Comparison of ENCODE assay signal across 11 cellular contexts in genomic region chr6:90008908-90009501, GRCh38.
DNase-seq lines count a peak whose midpoint lies in the region; ATAC-seq, FAIRE-seq and TF ChIP-seq lines count a peak whose summit lies in the region.
"Had no signal": no experiment of that assay in that cellular context is flagged by ENCODE, and none has a peak within 500 bp of the region (broad histone marks: within the 10 kb centered on the region; RNA-seq: fewer than 3 reads in every experiment).

No MANE protein-coding gene starts in this region.

- CTCF ChIA-PET in CD4-positive, alpha-beta memory T cell (lab: Charles Lee; ENCODE audit: partially characterized antibody): interaction anchor here (0.6 kb wide), 2 partner anchors 69 to 420 kb away, joined by 3 read pairs; no protein-coding TSS in a partner anchor

- peak overlapping the region; percentile 72 for H2AFZ ChIP-seq in keratinocyte (ENCODE audit: control insufficient read depth, low read length)

- H3K4me3 ChIP-seq in CD4-positive, alpha-beta memory T cell (ENCODE audit: low read length in 2 of 2): no peak overlapping the region
- H3K4me3 ChIP-seq in keratinocyte (ENCODE audit: control insufficient read depth in 2 of 3, extremely low read depth in 1 of 3, insufficient read depth in 2 of 3, low read depth in 1 of 3, low read length in 3 of 3) (no peak overlapping the region), lower leg skin (ENCODE audit: low read depth, poor library complexity, severe bottlenecking) (no peak overlapping the region)

- H3K4me1 Mint-ChIP-seq in CD4-positive, alpha-beta memory T cell: peaks cover 14 to 32% (median 23%) of the 10 kb centered on the region in 4 donors

- peak overlapping the region in 5 of 7 donors; percentile 2 to 68 (median 33) for H3K27ac Mint-ChIP-seq in CD4-positive, alpha-beta memory T cell

- H3K4me2 ChIP-seq in keratinocyte (ENCODE audit: control insufficient read depth, extremely low read depth, insufficient read depth, low read depth, low read length): peak overlapping the region; percentile 41

- H4K20me1 ChIP-seq in keratinocyte (ENCODE audit: control insufficient read depth, extremely low read depth, insufficient read depth, low read length): no peaks in the 10 kb centered on the region

- H3K4me1 ChIP-seq in CD4-positive, alpha-beta memory T cell (ENCODE audit: insufficient read depth, low read length): no peaks in the 10 kb centered on the region
- H3K4me1 ChIP-seq in keratinocyte (ENCODE audit: control insufficient read depth, extremely low read depth, insufficient read depth, low read length): peaks cover 12% of the 10 kb centered on the region

- no peaks in the 10 kb centered on the region for H3K9me3 Mint-ChIP-seq in CD4-positive, alpha-beta memory T cell

- 57 to 58% methylated on average over 1 of the region's 1 CpG for WGBS in lower leg skin, 2 donors

- H3K9me1 ChIP-seq in keratinocyte (ENCODE audit: control insufficient read depth, extremely low read depth, insufficient read depth, low read length): no peaks in the 10 kb centered on the region

- H3K36me3 ChIP-seq in CD4-positive, alpha-beta memory T cell (ENCODE audit: insufficient read depth, low read length): peaks cover 15% of the 10 kb centered on the region
- H3K36me3 ChIP-seq in keratinocyte (ENCODE audit: control insufficient read depth in 2 of 2, extremely low read depth in 1 of 2, insufficient read depth in 2 of 2, low read length in 2 of 2): no peaks in the 10 kb centered on the region

- no peaks in the 10 kb centered on the region for H3K27me3 ChIP-seq in CD4-positive, alpha-beta memory T cell (ENCODE audit: insufficient read depth, low read length)
- H3K27me3 ChIP-seq in keratinocyte (ENCODE audit: control insufficient read depth, extremely low read depth, insufficient read depth, low read length): no peaks in the 10 kb centered on the region

- DNase-seq in CD4-positive, alpha-beta memory T cell: no peak
- peak; percentile 28 for DNase-seq in HCEC 1CT
- DNase-seq in keratinocyte (ENCODE audit: low read depth, low spot score): no peak
- no peak for DNase-seq in lower leg skin (ENCODE audit: low spot score in 2 of 2)
- DNase-seq in left cardiac atrium: no peak
- no peak for DNase-seq in NCI-H1694 treated with DMSO at 0.1 percent for 48 hours (lab: John Stamatoyannopoulos, UW)
- DNase-seq: activated effector memory CD4-positive, alpha-beta T cell treated with anti-CD3 and anti-CD28 coated beads, Interleukin-2, amount 50 U/mL, for 16 hours; Right ventricle myocardium superior had no signal

- intact Hi-C loops in CD4-positive, alpha-beta memory T cell (cut with micrococcal nuclease): no loop called here
- intact Hi-C loops in lower leg skin (cut with DNase I; ENCODE audit: low total_unique reads): no loop called here
- intact Hi-C loops in left cardiac atrium (cut with DNase I): no loop called here

- ATAC-seq in HG02798 (IDR thresholded peaks at IDR 0.05; ENCODE audit: poor library complexity, unreplicated experiment): no peak
- no peak for ATAC-seq in left cardiac atrium
- ATAC-seq: HCT116 had no signal

- TF ChIP-seq POLR2A in lower leg skin (IDR thresholded peaks at IDR 0.05): no peak

- dilution Hi-C loops in keratinocyte (cut with MboI; ENCODE audit: extremely low pct_ligation_motif_present, low sequenced_read_pairs): no loop called here

- peak; percentile 73 for FAIRE-seq in keratinocyte (lab: Jason Lieb, UNC)

- H3K9me3 ChIP-seq in CD4-positive, alpha-beta memory T cell (ENCODE audit: control insufficient read depth in 1 of 2, low read length in 2 of 2): no peaks in the 10 kb centered on the region
- no peaks in the 10 kb centered on the region for H3K9me3 ChIP-seq in keratinocyte (ENCODE audit: control insufficient read depth, low read depth, low read length)

- no peaks in the 10 kb centered on the region for H3K27me3 Mint-ChIP-seq in CD4-positive, alpha-beta memory T cell

- H3K4me3 Mint-ChIP-seq in CD4-positive, alpha-beta memory T cell: no peak overlapping the region

- peaks cover 20 to 41% of the 10 kb centered on the region in 2 donors for H3K36me3 Mint-ChIP-seq in CD4-positive, alpha-beta memory T cell

- H3K27ac ChIP-seq in CD4-positive, alpha-beta memory T cell (ENCODE audit: low read depth, low read length): no peak overlapping the region
- H3K27ac ChIP-seq in VCaP: peak overlapping the region; percentile 45
- H3K27ac ChIP-seq in keratinocyte (ENCODE audit: control insufficient read depth, insufficient read depth, low read length): peak overlapping the region; percentile 26

- POLR2A ChIA-PET in CD4-positive, alpha-beta memory T cell (lab: Charles Lee; ENCODE audit: partially characterized antibody): no interaction called here

- no peak for TF ChIP-seq CTCF in VCaP (conservative IDR thresholded peaks at IDR 0.05)
- no peak for TF ChIP-seq CTCF in keratinocyte (optimal IDR thresholded peaks at IDR 0.05 in 1 of 3, IDR thresholded peaks at IDR 0.05 in 1 of 3, conservative IDR thresholded peaks at IDR 0.05 in 1 of 3; ENCODE audit: extremely low read depth in 1 of 3, insufficient read depth in 2 of 3, low read length in 3 of 3)
- TF ChIP-seq CTCF in lower leg skin (IDR thresholded peaks at IDR 0.05): no peak

- no peak overlapping the region for H3K9ac ChIP-seq in keratinocyte (ENCODE audit: control insufficient read depth, extremely low read depth, insufficient read depth, low read length)

- no peaks in the 10 kb centered on the region for H3K79me2 ChIP-seq in keratinocyte (ENCODE audit: control insufficient read depth, insufficient read depth, low read length)
